ENCODE assay signal across 1 cellular context in the genomic region with DNA sequence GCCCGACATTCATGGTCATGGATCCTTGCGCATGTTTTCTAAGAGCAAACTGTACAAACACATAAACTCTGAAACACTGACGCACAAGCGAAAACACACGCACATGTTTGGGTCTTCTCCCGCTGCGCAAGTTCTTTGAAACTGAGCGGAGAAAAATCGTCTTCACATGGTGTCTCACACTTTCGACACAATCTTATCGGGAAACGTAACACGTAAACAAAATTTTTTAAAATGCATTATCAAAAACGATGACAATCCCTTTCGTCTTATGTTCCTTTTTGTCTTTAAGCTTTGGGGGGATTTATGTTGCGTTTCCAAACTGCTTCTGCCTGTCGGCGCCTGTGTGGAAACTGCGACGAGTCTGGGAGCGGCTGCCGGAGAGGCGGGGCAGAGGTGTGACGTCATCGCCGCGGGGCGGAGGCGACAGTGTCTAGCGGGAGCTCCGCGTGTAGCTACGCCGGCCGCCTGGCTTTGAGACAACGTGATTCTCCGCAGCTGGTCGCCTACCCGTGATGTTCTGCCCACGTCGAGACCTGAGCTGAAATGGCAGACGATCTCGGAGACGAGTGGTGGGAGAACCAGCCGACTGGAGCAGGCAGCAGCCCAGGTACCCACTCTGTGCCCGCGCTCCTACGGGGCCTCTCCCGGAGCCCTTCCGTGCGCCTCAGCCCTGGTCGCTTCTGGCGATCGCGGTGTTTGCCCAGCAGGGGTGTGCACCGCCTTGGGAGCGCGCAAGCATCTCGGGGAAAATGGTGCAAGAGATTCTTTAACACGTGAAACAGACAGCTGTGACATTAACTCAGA.
TF ChIP-seq lines count a peak whose summit lies in the region.

Gene CMSS1 (plus strand): TSS at position 426 of the 804 bp plus-strand sequence.

TF ChIP-seq in HepG2, 621 proteins besides CTCF, POLR2A, EP300 and RAD21 (continued from another document and continues in another):
- TF ChIP-seq, protein P1, sequence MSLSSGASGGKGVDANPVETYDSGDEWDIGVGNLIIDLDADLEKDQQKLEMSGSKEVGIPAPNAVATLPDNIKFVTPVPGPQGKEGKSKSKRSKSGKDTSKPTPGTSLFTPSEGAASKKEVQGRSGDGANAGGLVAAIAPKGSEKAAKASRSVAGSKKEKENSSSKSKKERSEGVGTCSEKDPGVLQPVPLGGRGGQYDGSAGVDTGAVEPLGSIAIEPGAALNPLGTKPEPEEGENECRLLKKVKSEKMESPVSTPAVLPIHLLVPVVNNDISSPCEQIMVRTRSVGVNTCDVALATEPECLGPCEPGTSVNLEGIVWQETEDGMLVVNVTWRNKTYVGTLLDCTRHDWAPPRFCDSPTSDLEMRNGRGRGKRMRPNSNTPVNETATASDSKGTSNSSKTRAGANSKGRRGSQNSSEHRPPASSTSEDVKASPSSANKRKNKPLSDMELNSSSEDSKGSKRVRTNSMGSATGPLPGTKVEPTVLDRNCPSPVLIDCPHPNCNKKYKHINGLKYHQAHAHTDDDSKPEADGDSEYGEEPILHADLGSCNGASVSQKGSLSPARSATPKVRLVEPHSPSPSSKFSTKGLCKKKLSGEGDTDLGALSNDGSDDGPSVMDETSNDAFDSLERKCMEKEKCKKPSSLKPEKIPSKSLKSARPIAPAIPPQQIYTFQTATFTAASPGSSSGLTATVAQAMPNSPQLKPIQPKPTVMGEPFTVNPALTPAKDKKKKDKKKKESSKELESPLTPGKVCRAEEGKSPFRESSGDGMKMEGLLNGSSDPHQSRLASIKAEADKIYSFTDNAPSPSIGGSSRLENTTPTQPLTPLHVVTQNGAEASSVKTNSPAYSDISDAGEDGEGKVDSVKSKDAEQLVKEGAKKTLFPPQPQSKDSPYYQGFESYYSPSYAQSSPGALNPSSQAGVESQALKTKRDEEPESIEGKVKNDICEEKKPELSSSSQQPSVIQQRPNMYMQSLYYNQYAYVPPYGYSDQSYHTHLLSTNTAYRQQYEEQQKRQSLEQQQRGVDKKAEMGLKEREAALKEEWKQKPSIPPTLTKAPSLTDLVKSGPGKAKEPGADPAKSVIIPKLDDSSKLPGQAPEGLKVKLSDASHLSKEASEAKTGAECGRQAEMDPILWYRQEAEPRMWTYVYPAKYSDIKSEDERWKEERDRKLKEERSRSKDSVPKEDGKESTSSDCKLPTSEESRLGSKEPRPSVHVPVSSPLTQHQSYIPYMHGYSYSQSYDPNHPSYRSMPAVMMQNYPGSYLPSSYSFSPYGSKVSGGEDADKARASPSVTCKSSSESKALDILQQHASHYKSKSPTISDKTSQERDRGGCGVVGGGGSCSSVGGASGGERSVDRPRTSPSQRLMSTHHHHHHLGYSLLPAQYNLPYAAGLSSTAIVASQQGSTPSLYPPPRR (CRISPR knock-in tag; IDR thresholded peaks at IDR 0.05; ENCODE audit: borderline replicate concordance): 0 out of 2 replicates have a peak, but pooled peaks have one; percentile 18
- peak; percentile 44; the same call in 1 of the 2 replicates for TF ChIP-seq MZF1 (CRISPR knock-in tag; IDR thresholded peaks at IDR 0.05; ENCODE audit: borderline replicate concordance)
- TF ChIP-seq, protein P2, sequence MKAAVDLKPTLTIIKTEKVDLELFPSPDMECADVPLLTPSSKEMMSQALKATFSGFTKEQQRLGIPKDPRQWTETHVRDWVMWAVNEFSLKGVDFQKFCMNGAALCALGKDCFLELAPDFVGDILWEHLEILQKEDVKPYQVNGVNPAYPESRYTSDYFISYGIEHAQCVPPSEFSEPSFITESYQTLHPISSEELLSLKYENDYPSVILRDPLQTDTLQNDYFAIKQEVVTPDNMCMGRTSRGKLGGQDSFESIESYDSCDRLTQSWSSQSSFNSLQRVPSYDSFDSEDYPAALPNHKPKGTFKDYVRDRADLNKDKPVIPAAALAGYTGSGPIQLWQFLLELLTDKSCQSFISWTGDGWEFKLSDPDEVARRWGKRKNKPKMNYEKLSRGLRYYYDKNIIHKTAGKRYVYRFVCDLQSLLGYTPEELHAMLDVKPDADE (CRISPR knock-in tag; IDR thresholded peaks at IDR 0.05): no peak
- TF ChIP-seq PHF20 (CRISPR knock-in tag; IDR thresholded peaks at IDR 0.05): peak; percentile 88
- no peak for TF ChIP-seq MBNL3 (CRISPR knock-in tag; conservative IDR thresholded peaks at IDR 0.05)
- TF ChIP-seq MIER2 (CRISPR knock-in tag; IDR thresholded peaks at IDR 0.05): no peak
- TF ChIP-seq ZNF792 (CRISPR knock-in tag; IDR thresholded peaks at IDR 0.05): peak; percentile 57; the same call in 1 of the 2 replicates
- TF ChIP-seq, protein P3, sequence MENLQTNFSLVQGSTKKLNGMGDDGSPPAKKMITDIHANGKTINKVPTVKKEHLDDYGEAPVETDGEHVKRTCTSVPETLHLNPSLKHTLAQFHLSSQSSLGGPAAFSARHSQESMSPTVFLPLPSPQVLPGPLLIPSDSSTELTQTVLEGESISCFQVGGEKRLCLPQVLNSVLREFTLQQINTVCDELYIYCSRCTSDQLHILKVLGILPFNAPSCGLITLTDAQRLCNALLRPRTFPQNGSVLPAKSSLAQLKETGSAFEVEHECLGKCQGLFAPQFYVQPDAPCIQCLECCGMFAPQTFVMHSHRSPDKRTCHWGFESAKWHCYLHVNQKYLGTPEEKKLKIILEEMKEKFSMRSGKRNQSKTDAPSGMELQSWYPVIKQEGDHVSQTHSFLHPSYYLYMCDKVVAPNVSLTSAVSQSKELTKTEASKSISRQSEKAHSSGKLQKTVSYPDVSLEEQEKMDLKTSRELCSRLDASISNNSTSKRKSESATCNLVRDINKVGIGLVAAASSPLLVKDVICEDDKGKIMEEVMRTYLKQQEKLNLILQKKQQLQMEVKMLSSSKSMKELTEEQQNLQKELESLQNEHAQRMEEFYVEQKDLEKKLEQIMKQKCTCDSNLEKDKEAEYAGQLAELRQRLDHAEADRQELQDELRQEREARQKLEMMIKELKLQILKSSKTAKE (CRISPR knock-in tag; IDR thresholded peaks at IDR 0.05; ENCODE audit: borderline replicate concordance): no peak
- peak; percentile 94 for TF ChIP-seq MTF2 (CRISPR knock-in tag; IDR thresholded peaks at IDR 0.05; ENCODE audit: borderline replicate concordance)
- TF ChIP-seq ZFP62 (CRISPR knock-in tag; IDR thresholded peaks at IDR 0.05): no peak
- TF ChIP-seq KMT2B (CRISPR knock-in tag; IDR thresholded peaks at IDR 0.05): peak; percentile 100
- no peak for TF ChIP-seq ZNF318 (CRISPR knock-in tag; IDR thresholded peaks at IDR 0.05)
- TF ChIP-seq MLXIP (CRISPR knock-in tag; IDR thresholded peaks at IDR 0.05; ENCODE audit: borderline replicate concordance): no peak
- TF ChIP-seq TERF1 (CRISPR knock-in tag; IDR thresholded peaks at IDR 0.05): no peak
- TF ChIP-seq, protein P4, sequence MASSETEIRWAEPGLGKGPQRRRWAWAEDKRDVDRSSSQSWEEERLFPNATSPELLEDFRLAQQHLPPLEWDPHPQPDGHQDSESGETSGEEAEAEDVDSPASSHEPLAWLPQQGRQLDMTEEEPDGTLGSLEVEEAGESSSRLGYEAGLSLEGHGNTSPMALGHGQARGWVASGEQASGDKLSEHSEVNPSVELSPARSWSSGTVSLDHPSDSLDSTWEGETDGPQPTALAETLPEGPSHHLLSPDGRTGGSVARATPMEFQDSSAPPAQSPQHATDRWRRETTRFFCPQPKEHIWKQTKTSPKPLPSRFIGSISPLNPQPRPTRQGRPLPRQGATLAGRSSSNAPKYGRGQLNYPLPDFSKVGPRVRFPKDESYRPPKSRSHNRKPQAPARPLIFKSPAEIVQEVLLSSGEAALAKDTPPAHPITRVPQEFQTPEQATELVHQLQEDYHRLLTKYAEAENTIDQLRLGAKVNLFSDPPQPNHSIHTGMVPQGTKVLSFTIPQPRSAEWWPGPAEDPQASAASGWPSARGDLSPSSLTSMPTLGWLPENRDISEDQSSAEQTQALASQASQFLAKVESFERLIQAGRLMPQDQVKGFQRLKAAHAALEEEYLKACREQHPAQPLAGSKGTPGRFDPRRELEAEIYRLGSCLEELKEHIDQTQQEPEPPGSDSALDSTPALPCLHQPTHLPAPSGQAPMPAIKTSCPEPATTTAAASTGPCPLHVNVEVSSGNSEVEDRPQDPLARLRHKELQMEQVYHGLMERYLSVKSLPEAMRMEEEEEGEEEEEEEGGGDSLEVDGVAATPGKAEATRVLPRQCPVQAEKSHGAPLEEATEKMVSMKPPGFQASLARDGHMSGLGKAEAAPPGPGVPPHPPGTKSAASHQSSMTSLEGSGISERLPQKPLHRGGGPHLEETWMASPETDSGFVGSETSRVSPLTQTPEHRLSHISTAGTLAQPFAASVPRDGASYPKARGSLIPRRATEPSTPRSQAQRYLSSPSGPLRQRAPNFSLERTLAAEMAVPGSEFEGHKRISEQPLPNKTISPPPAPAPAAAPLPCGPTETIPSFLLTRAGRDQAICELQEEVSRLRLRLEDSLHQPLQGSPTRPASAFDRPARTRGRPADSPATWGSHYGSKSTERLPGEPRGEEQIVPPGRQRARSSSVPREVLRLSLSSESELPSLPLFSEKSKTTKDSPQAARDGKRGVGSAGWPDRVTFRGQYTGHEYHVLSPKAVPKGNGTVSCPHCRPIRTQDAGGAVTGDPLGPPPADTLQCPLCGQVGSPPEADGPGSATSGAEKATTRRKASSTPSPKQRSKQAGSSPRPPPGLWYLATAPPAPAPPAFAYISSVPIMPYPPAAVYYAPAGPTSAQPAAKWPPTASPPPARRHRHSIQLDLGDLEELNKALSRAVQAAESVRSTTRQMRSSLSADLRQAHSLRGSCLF (CRISPR knock-in tag; IDR thresholded peaks at IDR 0.05; ENCODE audit: borderline replicate concordance): no peak
- TF ChIP-seq ZFY (CRISPR knock-in tag; IDR thresholded peaks at IDR 0.05): peak; percentile 76
